1 cellular context compared by ENCODE assay signal in the genomic region with DNA sequence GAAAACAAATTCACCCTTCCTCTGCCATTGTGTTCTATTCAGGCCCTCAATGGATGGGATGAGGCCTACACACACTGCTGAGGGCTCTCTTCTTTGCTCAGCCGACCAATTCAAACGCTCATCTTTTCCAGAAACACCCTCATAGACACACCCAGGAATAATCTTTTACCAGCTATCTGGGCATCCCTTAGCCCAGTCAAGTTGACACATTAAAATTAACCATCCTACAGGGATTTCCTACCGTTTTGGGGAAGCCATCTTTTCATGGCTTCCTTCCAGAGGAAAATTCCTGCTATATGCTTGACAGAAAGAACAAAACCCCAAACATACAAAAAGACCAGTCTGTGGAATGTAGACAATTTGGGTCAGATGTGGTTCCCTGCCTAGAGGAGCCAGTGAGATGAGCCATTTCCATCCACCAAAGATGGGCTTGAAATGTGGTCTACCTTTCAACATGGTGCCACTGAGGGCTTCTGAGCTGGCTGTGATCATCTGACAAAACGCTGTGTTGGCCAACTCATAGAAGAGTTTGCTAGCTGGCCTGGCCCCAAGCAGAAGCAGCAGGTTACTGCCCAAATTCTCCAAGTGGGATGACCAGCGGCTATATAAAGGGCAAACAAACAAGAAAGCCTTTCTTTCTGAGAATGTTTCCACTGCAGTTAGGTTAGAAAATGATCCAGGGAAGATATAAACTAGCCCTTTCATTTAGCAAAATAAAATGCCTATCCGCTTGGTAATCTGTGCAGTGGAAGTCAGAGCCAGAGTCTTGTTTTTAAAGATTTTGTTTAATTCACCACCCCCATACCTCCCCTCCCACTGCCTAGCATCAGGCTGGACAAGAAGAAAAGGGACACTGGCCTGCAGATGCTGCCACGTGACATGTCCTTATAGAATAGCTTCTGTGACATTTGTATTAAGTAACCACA.
TF ChIP-seq lines count a peak whose summit lies in the region.

No MANE protein-coding gene starts in this region.

TF ChIP-seq in IMR-90, 13 proteins besides CTCF, POLR2A, EP300 and RAD21 (continued from another document):
- TF ChIP-seq NFE2L2 (IDR thresholded peaks at IDR 0.05; ENCODE audit: low read depth, low read length) (no peak), MAFK (IDR thresholded peaks at IDR 0.05; ENCODE audit: low read depth, low read length) (no peak), MAZ (IDR thresholded peaks at IDR 0.05; ENCODE audit: borderline replicate concordance, low read depth, low read length) (no peak), RCOR1 (IDR thresholded peaks at IDR 0.05; ENCODE audit: insufficient replicate concordance, low read length) (no peak), FOS (IDR thresholded peaks at IDR 0.05; ENCODE audit: low read depth, low read length) (no peak), CEBPB (IDR thresholded peaks at IDR 0.05; ENCODE audit: low read depth, low read length) (no peak), MXI1 (IDR thresholded peaks at IDR 0.05; ENCODE audit: borderline replicate concordance, low read depth, low read length) (no peak), BHLHE40 (IDR thresholded peaks at IDR 0.05; ENCODE audit: low read depth, low read length) (no peak), SMC3 (IDR thresholded peaks at IDR 0.05; ENCODE audit: low read depth, low read length) (no peak), CHD1 (IDR thresholded peaks at IDR 0.05; ENCODE audit: low read depth, low read length) (no peak)
- TF ChIP-seq, protein P1, sequence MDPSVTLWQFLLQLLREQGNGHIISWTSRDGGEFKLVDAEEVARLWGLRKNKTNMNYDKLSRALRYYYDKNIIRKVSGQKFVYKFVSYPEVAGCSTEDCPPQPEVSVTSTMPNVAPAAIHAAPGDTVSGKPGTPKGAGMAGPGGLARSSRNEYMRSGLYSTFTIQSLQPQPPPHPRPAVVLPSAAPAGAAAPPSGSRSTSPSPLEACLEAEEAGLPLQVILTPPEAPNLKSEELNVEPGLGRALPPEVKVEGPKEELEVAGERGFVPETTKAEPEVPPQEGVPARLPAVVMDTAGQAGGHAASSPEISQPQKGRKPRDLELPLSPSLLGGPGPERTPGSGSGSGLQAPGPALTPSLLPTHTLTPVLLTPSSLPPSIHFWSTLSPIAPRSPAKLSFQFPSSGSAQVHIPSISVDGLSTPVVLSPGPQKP (IDR thresholded peaks at IDR 0.05; ENCODE audit: borderline replicate concordance, low read depth, low read length) = no peak
- TF ChIP-seq, protein P2, sequence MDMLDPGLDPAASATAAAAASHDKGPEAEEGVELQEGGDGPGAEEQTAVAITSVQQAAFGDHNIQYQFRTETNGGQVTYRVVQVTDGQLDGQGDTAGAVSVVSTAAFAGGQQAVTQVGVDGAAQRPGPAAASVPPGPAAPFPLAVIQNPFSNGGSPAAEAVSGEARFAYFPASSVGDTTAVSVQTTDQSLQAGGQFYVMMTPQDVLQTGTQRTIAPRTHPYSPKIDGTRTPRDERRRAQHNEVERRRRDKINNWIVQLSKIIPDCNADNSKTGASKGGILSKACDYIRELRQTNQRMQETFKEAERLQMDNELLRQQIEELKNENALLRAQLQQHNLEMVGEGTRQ (IDR thresholded peaks at IDR 0.05; ENCODE audit: low read depth, low read length) = no peak
